ENCODE assay signal across 8 cellular contexts in the genomic region with DNA sequence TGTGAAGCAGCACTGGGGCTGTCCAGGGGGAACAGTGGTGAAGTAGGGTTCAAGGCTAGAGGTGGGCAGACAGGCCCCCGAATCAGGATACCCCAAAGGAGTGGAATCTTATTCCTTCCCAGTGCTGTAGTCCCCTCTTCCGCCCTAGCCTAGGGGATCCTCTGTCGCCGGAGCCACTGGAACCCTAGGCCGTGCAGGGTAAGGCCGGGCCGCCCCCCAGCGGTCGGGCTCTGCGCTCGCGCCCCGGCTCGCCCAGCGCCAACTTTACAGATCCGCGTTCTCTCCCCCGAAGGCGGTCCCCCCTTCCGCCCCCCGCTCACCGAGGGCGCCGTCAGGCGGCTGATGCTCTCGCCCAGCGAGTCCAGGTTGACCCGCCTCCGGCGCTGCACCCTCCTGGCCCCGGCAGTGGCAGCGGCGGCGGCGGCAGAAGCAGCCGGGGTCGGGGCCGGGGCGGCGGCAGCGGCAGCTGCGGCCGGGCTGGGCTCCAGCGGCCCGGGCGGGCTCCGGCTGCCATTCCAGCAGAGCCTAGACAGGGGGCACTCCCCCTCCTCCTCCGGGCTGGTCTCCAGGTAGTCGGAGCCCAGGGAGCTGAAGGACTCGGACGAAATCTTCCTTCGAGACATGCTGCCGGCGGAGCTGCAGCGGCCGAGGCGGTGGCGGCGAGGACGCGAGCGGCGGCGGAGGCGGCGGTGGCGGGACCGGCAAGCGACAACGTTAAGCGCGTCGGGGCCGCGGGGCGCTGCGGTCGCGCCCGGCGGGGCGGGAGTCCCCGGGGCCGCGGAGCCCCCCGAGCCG. TPM values are rescaled to one million over a fixed set of nuclear protein-coding genes. Genes with fewer than 3 reads are reported as not detected.
DNase-seq lines count a peak whose midpoint lies in the region; ATAC-seq and TF ChIP-seq lines count a peak whose summit lies in the region.

No MANE protein-coding gene starts in this region.

- peak overlapping the region; percentile 47; the same call in 1 of the 2 replicates for H3K9ac ChIP-seq in iPS-20b (ENCODE audit: low read depth, low read length)

- POLR2A ChIA-PET in BJ (lab: Charles Lee) = no interaction called here

- H3K4me1 Mint-ChIP-seq in brain = peaks cover 42% of the 10 kb centered on the region

- TF ChIP-seq CTCF in BJ (IDR thresholded peaks at IDR 0.05; ENCODE audit: insufficient read depth, low read depth, low read length) (peak; percentile 67), brain (conservative IDR thresholded peaks at IDR 0.05) (peak; percentile 75 to 85)

- DNase-seq in BJ (ENCODE audit: low read depth) (no peak), NCI-H69 (lab: John Stamatoyannopoulos, UW) (peak; percentile 86)
- no peak for DNase-seq in effector CD4-positive, alpha-beta T cell

- H3K27me3 Mint-ChIP-seq in brain = peaks cover 21% of the 10 kb centered on the region

- peaks cover 0 to 3% (median 0%) of the 10 kb centered on the region in 5 experiments for H3K9me3 Mint-ChIP-seq in brain

- H3K36me3 Mint-ChIP-seq in brain = no peaks in the 10 kb centered on the region

- CTCF ChIA-PET in BJ (lab: Yijun Ruan, JAX) = interaction anchor here (0.6 to 1.9 kb wide), 15 partner anchors 10 to 710 kb away, joined by 3 to 7 read pairs (median 3); no protein-coding TSS in a partner anchor

- no peaks in the 10 kb centered on the region for H3K9me3 ChIP-seq in iPS-20b (ENCODE audit: insufficient read depth, low read depth, low read length)

- ATAC-seq in GM18511 (IDR thresholded peaks at IDR 0.05; ENCODE audit: unreplicated experiment) (peak; percentile 70), HG03039 (IDR thresholded peaks at IDR 0.05; ENCODE audit: unreplicated experiment) (peak; percentile 70)

- H3K4me3 Mint-ChIP-seq in brain = peak overlapping the region; percentile 85 to 93 (median 88)

- H3K27me3 ChIP-seq in BJ (ENCODE audit: control insufficient read depth, insufficient read depth, low read length) (peaks cover 6% of the 10 kb centered on the region), iPS-20b (ENCODE audit: insufficient read depth, low read length) (peaks cover 51% of the 10 kb centered on the region)

- peaks cover 8% of the 10 kb centered on the region for H3K4me1 ChIP-seq in iPS-20b (ENCODE audit: insufficient read depth, low read length)

- H3K27ac ChIP-seq in iPS-20b (ENCODE audit: low read length) = no peak overlapping the region
- H3K27ac ChIP-seq in skin epidermis = peak overlapping the region in 4 of 21 experiments; percentile 38 to 70 (median 67)

- peak overlapping the region; percentile 41 to 91 (median 64) for H3K27ac Mint-ChIP-seq in brain

- peak overlapping the region; percentile 46 for H3K4me3 ChIP-seq in BJ (ENCODE audit: low read depth, low read length)
- H3K4me3 ChIP-seq in iPS-20b (ENCODE audit: low read length) = peak overlapping the region; percentile 71
- H3K4me3 ChIP-seq in skin epidermis = peak overlapping the region; percentile 27 to 47 (median 34)

- H3K36me3 ChIP-seq in BJ (ENCODE audit: control insufficient read depth, insufficient read depth, low read length) = no peaks in the 10 kb centered on the region
- no peaks in the 10 kb centered on the region for H3K36me3 ChIP-seq in iPS-20b (ENCODE audit: insufficient read depth, low read depth, low read length)

RNA-seq across cellular contexts. Expression of a gene that starts 0.6 kb away (rescaled TPM):
- polyA plus RNA-seq in BJ (2011; rRNA removed) (0.53 and 1.2 TPM in 2 replicates), brain (ENCODE audit: insufficient read depth, low read depth, low replicate concordance) (0.49 TPM)
- polyA minus RNA-seq in BJ (2011; rRNA and poly(A)+ RNA removed) = 3.4 and 3.7 TPM in 2 replicates
